ENCODE assay signal across 21 cellular contexts in the genomic region with DNA sequence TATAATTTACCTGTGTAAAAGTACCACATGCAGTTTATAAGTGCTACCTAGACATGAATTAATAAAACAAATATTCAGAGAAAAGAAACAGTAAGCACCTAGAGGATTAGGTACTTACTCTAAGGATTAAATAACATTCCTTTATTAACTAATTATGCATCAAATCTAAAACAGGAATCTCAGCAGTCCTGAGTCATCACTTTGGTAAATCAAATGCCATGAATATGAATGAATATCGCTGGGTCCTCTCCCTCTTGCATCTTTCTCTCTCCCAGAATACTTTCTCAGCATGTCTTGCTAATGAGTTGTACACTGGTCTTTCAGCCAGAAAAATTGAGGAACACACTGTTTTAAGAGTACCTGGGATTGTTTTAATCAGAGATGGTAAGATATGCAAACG.
"Had no signal": no experiment of that assay in that cellular context is flagged by ENCODE, and none has a peak within 500 bp of the region (broad histone marks: within the 10 kb centered on the region; RNA-seq: fewer than 3 reads in every experiment).

No MANE protein-coding gene starts in this region.

- ATAC-seq: naive thymus-derived CD4-positive, alpha-beta T cell; psoas muscle; stimulated activated memory B cell treated with anti-CD40 and anti-IgM and Interleukin-4, amounts not matched to agents 10 μg/mL and 1 μg/mL and 100 μg/mL, for 72 hours had no signal

- FAIRE-seq: kidney had no signal

- H3K27me3 ChIP-seq: testis, tibial nerve, vagina had no signal

- H3K4me3 Mint-ChIP-seq: immature natural killer cell; naive thymus-derived CD4-positive, alpha-beta T cell; stimulated activated memory B cell treated with anti-CD40 and anti-IgM and Interleukin-4, amounts not matched to agents 10 μg/mL and 1 μg/mL and 100 μg/mL, for 72 hours; stimulated activated naive CD8-positive, alpha-beta T cell treated with anti-CD3 and anti-CD28 coated beads, Interleukin-15, Interleukin-2, amounts not matched to agents 100 ng/mL and 50 ng/mL, for 24 hours had no signal

- H3K4me1 ChIP-seq: esophagus muscularis mucosa, psoas muscle, spleen, testis, tibial nerve, upper lobe of right lung, vagina had no signal

- H3K27ac Mint-ChIP-seq: immature natural killer cell; naive thymus-derived CD4-positive, alpha-beta T cell; stimulated activated memory B cell treated with anti-CD40 and anti-IgM and Interleukin-4, amounts not matched to agents 10 μg/mL and 1 μg/mL and 100 μg/mL, for 72 hours; stimulated activated naive CD8-positive, alpha-beta T cell treated with anti-CD3 and anti-CD28 coated beads, Interleukin-15, Interleukin-2, amounts not matched to agents 100 ng/mL and 50 ng/mL, for 24 hours had no signal

- H3K36me3 Mint-ChIP-seq: immature natural killer cell; naive thymus-derived CD4-positive, alpha-beta T cell; stimulated activated memory B cell treated with anti-CD40 and anti-IgM and Interleukin-4, amounts not matched to agents 10 μg/mL and 1 μg/mL and 100 μg/mL, for 72 hours had no signal

- H3K27ac ChIP-seq: dorsolateral prefrontal cortex, esophagus muscularis mucosa, neutrophil, psoas muscle, spleen, testis, tibial nerve, upper lobe of right lung, vagina had no signal

- H3K9me3 Mint-ChIP-seq: immature natural killer cell had no signal

- H3K36me3 ChIP-seq: esophagus muscularis mucosa, neutrophil, spleen, tibial nerve, upper lobe of right lung, vagina had no signal

- H3K4me3 ChIP-seq: dorsolateral prefrontal cortex, esophagus muscularis mucosa, psoas muscle, spleen, testis, tibial nerve, upper lobe of right lung, vagina had no signal

- H3K4me1 Mint-ChIP-seq: immature natural killer cell; naive thymus-derived CD4-positive, alpha-beta T cell; stimulated activated memory B cell treated with anti-CD40 and anti-IgM and Interleukin-4, amounts not matched to agents 10 μg/mL and 1 μg/mL and 100 μg/mL, for 72 hours had no signal

- DNase-seq: cortex of kidney; dorsolateral prefrontal cortex; effector CD8-positive, alpha-beta T cell; immature natural killer cell; kidney; left colon; naive thymus-derived CD4-positive, alpha-beta T cell; psoas muscle; retina; spleen; stimulated activated CD4-positive, alpha-beta T cell treated with anti-CD3 and anti-CD28 coated beads, Interleukin-15, amount 100 ng/mL, for 24 hours; stimulated activated CD4-positive, alpha-beta T cell treated with anti-CD3 and anti-CD28 coated beads, Interleukin-1b, Interleukin-23, amount 100 ng/mL, for 48 hours; stimulated activated CD4-positive, alpha-beta T cell treated with anti-CD3 and anti-CD28 coated beads, Interleukin-4, amount 100 ng/mL, for 24 hours; testis; upper lobe of right lung had no signal

- H3K9me3 ChIP-seq: esophagus muscularis mucosa, neutrophil, psoas muscle, spleen, testis, tibial nerve, upper lobe of right lung, vagina had no signal
